In genomic region chr22:43542681-43543521, GRCh38 we compare ENCODE assay signal across 19 cellular contexts.
DNase-seq lines count a peak whose midpoint lies in the region; ATAC-seq and TF ChIP-seq lines count a peak whose summit lies in the region.
"Had no signal": no experiment of that assay in that cellular context is flagged by ENCODE, and none has a peak within 500 bp of the region (broad histone marks: within the 10 kb centered on the region; RNA-seq: fewer than 3 reads in every experiment).

No MANE protein-coding gene starts in this region.

- H4K8ac ChIP-seq in H9 (replicated peaks; ENCODE audit: insufficient read length, low read depth, low read length): no peak overlapping the region

- H3K36me3 Mint-ChIP-seq in activated CD8-positive, alpha-beta memory T cell treated with anti-CD3 and anti-CD28 coated beads, Interleukin-2, amount 10 ng/mL, durations not matched to agents 7 days and 5 days: no peaks in the 10 kb centered on the region
- H3K36me3 Mint-ChIP-seq in H9 (ENCODE audit: insufficient read depth in 1 of 3, low read depth in 3 of 3) (no peaks in the 10 kb centered on the region; a peak in 1 of 7 replicates), neural progenitor cell (peaks cover 2% of the 10 kb centered on the region)
- H3K36me3 Mint-ChIP-seq in activated T-cell treated with anti-CD3 and anti-CD28 coated beads, Interleukin-2, amount 50 U/mL, for 72 hours (ENCODE audit: insufficient read depth in 2 of 2): no peaks in the 10 kb centered on the region

- H3K4me3 Mint-ChIP-seq in activated CD8-positive, alpha-beta memory T cell treated with anti-CD3 and anti-CD28 coated beads, Interleukin-2, amount 10 ng/mL, durations not matched to agents 7 days and 5 days: no peak overlapping the region
- H3K4me3 Mint-ChIP-seq in H9: no peak overlapping the region
- H3K4me3 Mint-ChIP-seq in neural progenitor cell: no peak overlapping the region
- H3K4me3 Mint-ChIP-seq in activated T-cell treated with anti-CD3 and anti-CD28 coated beads, Interleukin-2, amount 50 U/mL, for 72 hours: no peak overlapping the region
- H3K4me3 Mint-ChIP-seq: CD4-positive, alpha-beta T cell; GM23338; IgD-negative memory B cell had no signal

- H2BK20ac ChIP-seq in H9 (ENCODE audit: low read depth, low read length, poor library complexity, severe bottlenecking): no peak overlapping the region

- no peak overlapping the region for H2BK5ac ChIP-seq in H9 (ENCODE audit: insufficient read length, low read length)

- H3K18ac ChIP-seq in H9 (ENCODE audit: insufficient read length, low read depth, low read length): no peak overlapping the region

- H3K79me2 ChIP-seq in H9 (ENCODE audit: insufficient read depth, low read length) (no peaks in the 10 kb centered on the region), neural progenitor cell (ENCODE audit: low read depth) (no peaks in the 10 kb centered on the region)

- H3K9me3 ChIP-seq in H9 (ENCODE audit: control insufficient read depth, low read depth, low read length) (no peaks in the 10 kb centered on the region), neural progenitor cell (ENCODE audit: low read depth) (no peaks in the 10 kb centered on the region), sigmoid colon (no peaks in the 10 kb centered on the region)
- H3K9me3 ChIP-seq: A549, Caco-2 had no signal

- no peak overlapping the region for H3K23ac ChIP-seq in H9 (ENCODE audit: insufficient read length, low read depth, low read length)

- TF ChIP-seq CTCF in H9 (conservative IDR thresholded peaks at IDR 0.05) (no peak; the same call in 2 of the 3 replicates), neural progenitor cell (IDR thresholded peaks at IDR 0.05) (no peak), sigmoid colon (IDR thresholded peaks at IDR 0.05) (no peak)

- no peak overlapping the region for H3K4ac ChIP-seq in H9 (ENCODE audit: low read depth, low read length)

- no peak overlapping the region for H3K4me3 ChIP-seq in neural progenitor cell
- H3K4me3 ChIP-seq in sigmoid colon: no peak overlapping the region
- H3K4me3 ChIP-seq: A549, GM23338 had no signal

- H3K4me1 Mint-ChIP-seq in activated CD8-positive, alpha-beta memory T cell treated with anti-CD3 and anti-CD28 coated beads, Interleukin-2, amount 10 ng/mL, durations not matched to agents 7 days and 5 days: no peaks in the 10 kb centered on the region
- H3K4me1 Mint-ChIP-seq in H9 (peaks cover 0 to 4% of the 10 kb centered on the region in 2 experiments; a peak in 1 of 4 replicates), neural progenitor cell (peaks cover 11% of the 10 kb centered on the region)
- no peaks in the 10 kb centered on the region for H3K4me1 Mint-ChIP-seq in activated T-cell treated with anti-CD3 and anti-CD28 coated beads, Interleukin-2, amount 50 U/mL, for 72 hours (ENCODE audit: low read depth)
- H3K4me1 Mint-ChIP-seq: GM23338, IgD-negative memory B cell had no signal

- H3K4me2 ChIP-seq in H9 (ENCODE audit: insufficient read depth, insufficient read length, low read length) (no peak overlapping the region), neural progenitor cell (no peak overlapping the region)
- H3K4me2 ChIP-seq: A549, GM23338 had no signal

- H2BK15ac ChIP-seq in H9 (ENCODE audit: low read depth, low read length): no peak overlapping the region

- no peak overlapping the region for H4K91ac ChIP-seq in H9 (ENCODE audit: insufficient read length, low read depth, low read length)

- H3K23me2 ChIP-seq in H9 (ENCODE audit: insufficient read length, low read depth, low read length, poor library complexity, severe bottlenecking): no peaks in the 10 kb centered on the region

- no peak overlapping the region for H4K5ac ChIP-seq in H9 (ENCODE audit: insufficient read length, low read depth, low read length)

- H3K14ac ChIP-seq in H9 (ENCODE audit: insufficient read depth, low read length): no peak overlapping the region; the same call in 1 of the 2 replicates

- H3K27me3 ChIP-seq in H9 (ENCODE audit: insufficient read depth, low read length): no peaks in the 10 kb centered on the region
- H3K27me3 ChIP-seq in neural progenitor cell: no peaks in the 10 kb centered on the region
- no peaks in the 10 kb centered on the region for H3K27me3 ChIP-seq in sigmoid colon

- H2AFZ ChIP-seq in H9 (ENCODE audit: low read length) (no peak overlapping the region), neural progenitor cell (replicated peaks) (no peak overlapping the region)
- H2AFZ ChIP-seq: GM23338 had no signal

- H3K56ac ChIP-seq in H9 (ENCODE audit: insufficient read length, low read depth, low read length): no peak overlapping the region

- peaks cover 5% of the 10 kb centered on the region for H3K27me3 Mint-ChIP-seq in activated CD8-positive, alpha-beta memory T cell treated with anti-CD3 and anti-CD28 coated beads, Interleukin-2, amount 10 ng/mL, durations not matched to agents 7 days and 5 days
- peaks cover 4% of the 10 kb centered on the region for H3K27me3 Mint-ChIP-seq in H9 (ENCODE audit: low read depth)
- peaks cover 10% of the 10 kb centered on the region for H3K27me3 Mint-ChIP-seq in neural progenitor cell (ENCODE audit: insufficient read depth, low read depth)
- peaks cover 6% of the 10 kb centered on the region for H3K27me3 Mint-ChIP-seq in activated T-cell treated with anti-CD3 and anti-CD28 coated beads, Interleukin-2, amount 50 U/mL, for 72 hours (ENCODE audit: low read depth)

- CTCF ChIA-PET in activated CD8-positive, alpha-beta memory T cell treated with anti-CD3 and anti-CD28 coated beads, Interleukin-2, amount 10 ng/mL, durations not matched to agents 7 days and 5 days (lab: Charles Lee): no interaction called here

- no peak overlapping the region for H2BK12ac ChIP-seq in H9 (ENCODE audit: insufficient read length, low read depth, low read length)

- H3F3A ChIP-seq in neural progenitor cell (ENCODE audit: low read depth): no peaks in the 10 kb centered on the region

- no peak for TF ChIP-seq EP300 in sigmoid colon (IDR thresholded peaks at IDR 0.05)

- WGBS in H9 (ENCODE audit: extremely low coverage, insufficient read length, low lambda C conversion rate): no CpG with 5 or more reads among the region's 23 CpGs
- WGBS in sigmoid colon, 2 donors: 89 to 90% methylated on average over 23 of the region's 23 CpGs

- intact Hi-C loops in sigmoid colon (cut with DNase I): no loop called here

- H3T11ph ChIP-seq in H9 (ENCODE audit: low read length): no peak overlapping the region

- no peaks in the 10 kb centered on the region for H3K9me3 Mint-ChIP-seq in activated CD8-positive, alpha-beta memory T cell treated with anti-CD3 and anti-CD28 coated beads, Interleukin-2, amount 10 ng/mL, durations not matched to agents 7 days and 5 days (ENCODE audit: low read depth)
- H3K9me3 Mint-ChIP-seq in H9: peaks cover 0 to 3% of the 10 kb centered on the region in 2 experiments; a peak in 4 of 5 replicates
- H3K9me3 Mint-ChIP-seq in neural progenitor cell: peaks cover 3% of the 10 kb centered on the region
- no peaks in the 10 kb centered on the region for H3K9me3 Mint-ChIP-seq in activated T-cell treated with anti-CD3 and anti-CD28 coated beads, Interleukin-2, amount 50 U/mL, for 72 hours
- H3K9me3 Mint-ChIP-seq: CD4-positive, alpha-beta T cell; IgD-negative memory B cell had no signal

- H3K27ac Mint-ChIP-seq in activated CD8-positive, alpha-beta memory T cell treated with anti-CD3 and anti-CD28 coated beads, Interleukin-2, amount 10 ng/mL, durations not matched to agents 7 days and 5 days: no peak overlapping the region
- H3K27ac Mint-ChIP-seq in H9 (no peak overlapping the region; a peak in 1 of 7 replicates), neural progenitor cell (peak overlapping the region; percentile 29)
- no peak overlapping the region for H3K27ac Mint-ChIP-seq in activated T-cell treated with anti-CD3 and anti-CD28 coated beads, Interleukin-2, amount 50 U/mL, for 72 hours
- H3K27ac Mint-ChIP-seq: CD4-positive, alpha-beta T cell; GM23338; IgD-negative memory B cell had no signal

- no peaks in the 10 kb centered on the region for H4K20me1 ChIP-seq in H9 (ENCODE audit: control insufficient read depth, insufficient read depth, insufficient read length)
- H4K20me1 ChIP-seq in neural progenitor cell (ENCODE audit: low read depth): no peaks in the 10 kb centered on the region

- no peak overlapping the region for H3K9ac ChIP-seq in H9 (ENCODE audit: extremely low read depth, insufficient read length, low read length)
- H3K9ac ChIP-seq in neural progenitor cell: no peak overlapping the region

- H2AK5ac ChIP-seq in H9 (ENCODE audit: insufficient read length, low read length): no peak overlapping the region

- H3K4me1 ChIP-seq in H9 (ENCODE audit: insufficient read depth, low read length): no peaks in the 10 kb centered on the region
- H3K4me1 ChIP-seq in neural progenitor cell: no peaks in the 10 kb centered on the region
- no peaks in the 10 kb centered on the region for H3K4me1 ChIP-seq in sigmoid colon
- H3K4me1 ChIP-seq: A549, Caco-2 had no signal

- no peak for ATAC-seq in activated CD8-positive, alpha-beta memory T cell treated with anti-CD3 and anti-CD28 coated beads, Interleukin-2, amount 10 ng/mL, durations not matched to agents 7 days and 5 days
- ATAC-seq in activated T-cell treated with anti-CD3 and anti-CD28 coated beads, Interleukin-2, amount 50 U/mL, for 72 hours (replicated peaks in 1 of 2): no peak
- ATAC-seq: A549, GM23338 had no signal

- H3K36me3 ChIP-seq in neural progenitor cell (no peaks in the 10 kb centered on the region), sigmoid colon (no peaks in the 10 kb centered on the region)

- H2BK120ac ChIP-seq in H9 (ENCODE audit: low read depth, low read length, poor library complexity, severe bottlenecking): no peak overlapping the region

- H3K27ac ChIP-seq in H9 (ENCODE audit: insufficient read length, low read depth, low read length): no peak overlapping the region
- H3K27ac ChIP-seq in neural progenitor cell: no peak overlapping the region
- H3K27ac ChIP-seq in sigmoid colon: no peak overlapping the region
- H3K27ac ChIP-seq: 22Rv1, A549, C4-2B had no signal

- TF ChIP-seq POLR2A in sigmoid colon (IDR thresholded peaks at IDR 0.05): no peak

- DNase-seq in activated CD8-positive, alpha-beta memory T cell treated with anti-CD3 and anti-CD28 coated beads, Interleukin-2, amount 50 U/mL, for 48 hours: peak; percentile 7
- DNase-seq in activated CD8-positive, alpha-beta memory T cell treated with anti-CD3 and anti-CD28 coated beads, Interleukin-2, amount 10 ng/mL, durations not matched to agents 7 days and 5 days: no peak
- DNase-seq in H9 (peak; percentile 20), neural progenitor cell (ENCODE audit: low spot score) (no peak), sigmoid colon (peak; percentile 28), DMS79 treated with DMSO at 0.1 percent for 48 hours (lab: John Stamatoyannopoulos, UW) (no peak)
- no peak for DNase-seq in activated T-cell treated with anti-CD3 and anti-CD28 coated beads, Interleukin-2, amount 50 U/mL, for 72 hours
- DNase-seq: AML-193; Caco-2; CD4-positive, alpha-beta T cell; DMS153; DMS79; GF-D8; H7 had no signal

- H3K79me1 ChIP-seq in H9 (ENCODE audit: insufficient read depth, low read depth, low read length, poor library complexity, severe bottlenecking): no peaks in the 10 kb centered on the region

Comparison
In these comparisons a context has a peak if more than half of its experiments do, and no peak if none do; other contexts are left out.
1. DNase-seq: peak in activated CD8-positive, alpha-beta memory T cell treated with anti-CD3 and anti-CD28 coated beads, Interleukin-2, amount 50 U/mL, for 48 hours (single experiment), H9 (single experiment) and sigmoid colon (single experiment); none in activated CD8-positive, alpha-beta memory T cell treated with anti-CD3 and anti-CD28 coated beads, Interleukin-2, amount 10 ng/mL, durations not matched to agents 7 days and 5 days (single experiment), neural progenitor cell (single experiment), activated T-cell treated with anti-CD3 and anti-CD28 coated beads, Interleukin-2, amount 50 U/mL, for 72 hours (0 of 2) and DMS79 treated with DMSO at 0.1 percent for 48 hours (single experiment).